ENCODE assay signal across 9 cellular contexts in the genomic region with DNA sequence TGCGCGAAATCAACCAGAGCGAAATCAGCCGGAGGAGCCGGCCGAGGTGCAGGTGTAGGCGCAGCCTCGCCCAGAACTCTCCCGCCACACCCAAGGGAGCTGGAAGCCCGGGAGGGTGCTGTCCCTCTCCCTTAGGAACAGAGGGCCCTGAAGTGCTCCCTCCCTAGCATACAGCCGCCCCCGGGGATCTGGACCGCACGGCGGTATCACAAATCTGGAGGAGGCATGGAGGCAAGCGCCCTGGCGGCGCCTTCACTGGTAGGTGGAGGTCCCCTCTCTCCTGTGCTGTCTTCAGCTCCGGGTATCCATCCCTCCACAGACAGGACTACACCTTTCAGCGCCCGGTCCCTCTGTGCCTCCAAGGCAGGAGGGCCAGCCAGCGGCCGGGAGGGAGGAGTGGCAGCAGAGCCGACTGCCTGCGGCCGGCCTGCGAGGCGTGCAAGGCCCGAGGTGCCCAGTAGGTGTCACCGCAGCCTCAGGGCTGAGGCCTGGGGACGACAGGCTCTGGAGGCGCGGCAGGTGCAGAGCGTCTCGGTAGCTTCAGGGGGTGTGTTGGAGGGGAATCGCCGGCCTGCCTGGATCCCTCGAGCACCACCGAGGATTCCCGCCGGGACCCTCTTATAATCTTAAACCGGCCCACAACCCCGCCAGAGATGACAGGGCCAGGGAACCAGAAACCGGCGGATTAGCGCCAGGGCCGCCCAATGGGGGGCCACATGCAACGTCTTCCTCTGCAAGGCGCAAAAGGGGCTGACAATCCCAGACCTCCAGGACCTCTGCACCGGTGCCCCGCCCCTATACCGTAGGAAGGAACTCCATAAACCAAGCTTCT. TPM values are rescaled to one million over a fixed set of nuclear protein-coding genes. Genes with fewer than 3 reads are reported as not detected.
DNase-seq lines count a peak whose midpoint lies in the region; ATAC-seq and TF ChIP-seq lines count a peak whose summit lies in the region.
"Had no signal": no experiment of that assay in that cellular context is flagged by ENCODE, and none has a peak within 500 bp of the region (broad histone marks: within the 10 kb centered on the region; RNA-seq: fewer than 3 reads in every experiment).

No MANE protein-coding gene starts in this region.

- H3K9me2 ChIP-seq in SK-N-SH, result no peaks in the 10 kb centered on the region

- DNase-seq in DMS53 (lab: John Stamatoyannopoulos, UW) (peak; percentile 85), Kasumi-1 (lab: John Stamatoyannopoulos, UW) (peak; percentile 15 to 27), SK-N-SH (peak; percentile 86), heart left ventricle (peak; percentile 66 to 89 (median 76)), posterior cingulate gyrus (peak; percentile 74 to 97 (median 79)), ureter (ENCODE audit: low spot score) (peak; percentile 77)
- peak; percentile 81 for DNase-seq in activated naive CD4-positive, alpha-beta T cell treated with anti-CD3 and anti-CD28 coated beads, Interleukin-2, amount 50 U/mL, for 16 hours

- H3K27ac ChIP-seq in SK-N-SH (ENCODE audit: low read depth in 2 of 2, low read length in 1 of 2) (no peak overlapping the region), heart left ventricle (no peak overlapping the region)
- H3K27ac ChIP-seq: epithelial cell of prostate had no signal

- H3F3A ChIP-seq in SK-N-SH (replicated peaks; ENCODE audit: insufficient read depth), result peaks cover 3% of the 10 kb centered on the region

- no peak for TF ChIP-seq POLR2A in heart left ventricle (IDR thresholded peaks at IDR 0.05)

- CTCF ChIA-PET in SK-N-SH (lab: Yijun Ruan, JAX), result interaction anchor here (0.6 to 15.5 kb wide), 40 partner anchors 9 to 237 kb away, joined by 3 to 205 read pairs (median 5); partner anchors contain the start of genes CFAP65, CRYBA2, NHEJ1 and TUBA4A

- no peak overlapping the region for H3K4me2 ChIP-seq in SK-N-SH

- H3K4me1 ChIP-seq in SK-N-SH (ENCODE audit: control insufficient read depth in 1 of 2, insufficient read depth in 2 of 2, low read depth in 1 of 2, low read length in 1 of 2) (peaks cover 0 to 16% of the 10 kb centered on the region in 2 experiments; a peak in 1 of 4 replicates), heart left ventricle (peaks cover 12 to 42% (median 33%) of the 10 kb centered on the region in 12 donors)

- TF ChIP-seq EP300 in SK-N-SH (IDR thresholded peaks at IDR 0.05; ENCODE audit: borderline replicate concordance in 1 of 2, low read depth in 1 of 2, low read length in 1 of 2), result no peak

- peak; percentile 78 for TF ChIP-seq CTCF in SK-N-SH (IDR thresholded peaks at IDR 0.05)
- peak; percentile 87 to 97 (median 94) for TF ChIP-seq CTCF in heart left ventricle (IDR thresholded peaks at IDR 0.05)

- no peak overlapping the region for H2AFZ ChIP-seq in SK-N-SH (ENCODE audit: low read depth)

- WGBS in SK-N-SH (ENCODE audit: low lambda C conversion rate), result 33% methylated on average over 25 of the region's 52 CpGs
- WGBS in heart left ventricle, 4 donors, result 1 to 3% (median 2%) methylated on average over 31 to 52 of the region's 52 CpGs

- H3K79me2 ChIP-seq in SK-N-SH (ENCODE audit: insufficient read depth), result no peaks in the 10 kb centered on the region

- H3K36me3 ChIP-seq in SK-N-SH (replicated peaks in 1 of 2; ENCODE audit: control insufficient read depth in 1 of 2, insufficient read depth in 2 of 2, low read length in 1 of 2) (no peaks in the 10 kb centered on the region), heart left ventricle (no peaks in the 10 kb centered on the region)

- peak overlapping the region in 1 of 2 experiments; percentile 35; a peak in 1 of 4 replicates for H3K4me3 ChIP-seq in SK-N-SH (ENCODE audit: low read depth in 2 of 2, low read length in 1 of 2)
- H3K4me3 ChIP-seq in heart left ventricle, result peak overlapping the region in 6 of 12 donors; percentile 6 to 20 (median 14)

- intact Hi-C loops in heart left ventricle (cut with DNase I) (loop anchor here (1.0 to 10.0 kb wide), 12 partner anchors 59 to 247 kb away; partner anchors contain the start of gene PTPRN (in 1 of the 10)), posterior cingulate gyrus (cut with DNase I) (loop anchor here (1.0 to 10.0 kb wide), 3 partner anchors 61 to 97 kb away; partner anchors contain the start of gene CRYBA2)

- H3K9ac ChIP-seq in SK-N-SH, result no peak overlapping the region

- TF ChIP-seq RAD21 in SK-N-SH (IDR thresholded peaks at IDR 0.05; ENCODE audit: low read length), result peak; percentile 77

- ATAC-seq in GM21723 (IDR thresholded peaks at IDR 0.05; ENCODE audit: unreplicated experiment) (peak; percentile 93), heart left ventricle (peak; percentile 92 to 97 (median 95))

- POLR2A ChIA-PET in SK-N-SH (lab: Yijun Ruan, JAX), result interaction anchor here (0.9 kb wide), 1 partner anchor 7 kb away, joined by 3 read pairs; no protein-coding TSS in a partner anchor

- H4K20me1 ChIP-seq in SK-N-SH (ENCODE audit: insufficient read depth), result peaks cover 7% of the 10 kb centered on the region

- no peaks in the 10 kb centered on the region for H3K9me3 ChIP-seq in SK-N-SH
- H3K9me3 ChIP-seq in heart left ventricle, result no peaks in the 10 kb centered on the region

- H3K27me3 ChIP-seq in SK-N-SH (ENCODE audit: insufficient read depth) (peaks cover 43% of the 10 kb centered on the region), heart left ventricle (peaks cover 59 to 97% (median 72%) of the 10 kb centered on the region in 9 donors)

TF ChIP-seq in SK-N-SH, 30 proteins besides CTCF, POLR2A, EP300 and RAD21:
- TF ChIP-seq SMC3 (IDR thresholded peaks at IDR 0.05; ENCODE audit: low read depth, low read length) (peak; percentile 81), ELF1 (IDR thresholded peaks at IDR 0.05) (no peak)

RNA-seq across cellular contexts. Expression of gene IHH, which starts 2.8 kb away (rescaled TPM):
- 0.03 TPM in 1 of 2 replicates, not detected in the other for polyA plus RNA-seq in SK-N-SH (2012; rRNA removed)
- 0.01 TPM in 1 of 2 replicates, not detected in the other for polyA plus RNA-seq in SK-N-SH (2012; cell fraction: cytosol; rRNA removed)
- polyA plus RNA-seq in SK-N-SH (2012; cell fraction: nucleus; rRNA removed), result 0.26 and 0.28 TPM in 2 replicates
- not detected for total RNA-seq in heart left ventricle
- not detected for polyA plus RNA-seq in heart left ventricle
- total RNA-seq in ureter, result not detected

RNA-seq across cellular contexts. Expression of gene CFAP65, which starts 16.6 kb away (rescaled TPM):
- polyA plus RNA-seq in SK-N-SH (2012; rRNA removed), result 0.95 and 1.7 TPM in 2 replicates
- 0.42 and 0.73 TPM in 2 replicates for polyA plus RNA-seq in SK-N-SH (2012; cell fraction: cytosol; rRNA removed)
- polyA plus RNA-seq in SK-N-SH (2012; cell fraction: nucleus; rRNA removed), result 1.8 and 1.9 TPM in 2 replicates
- under 1 TPM in 1 of 9 donors, not detected in 8; 0.04 TPM for total RNA-seq in heart left ventricle
- polyA plus RNA-seq in heart left ventricle, result not detected
- total RNA-seq in ureter, result not detected

Comparison
In these comparisons a context has a peak if more than half of its experiments do, and no peak if none do; other contexts are left out.
1. DNase-seq: peak in every context shown above with its lines; median percentile 86 in SK-N-SH; 85 in DMS53; 81 in activated naive CD4-positive, alpha-beta T cell treated with anti-CD3 and anti-CD28 coated beads, Interleukin-2, amount 50 U/mL, for 16 hours; 79 in posterior cingulate gyrus; 77 in ureter; 76 in heart left ventricle; 21 in Kasumi-1.